Comparison of ENCODE assay signal across 8 cellular contexts in the genomic region with DNA sequence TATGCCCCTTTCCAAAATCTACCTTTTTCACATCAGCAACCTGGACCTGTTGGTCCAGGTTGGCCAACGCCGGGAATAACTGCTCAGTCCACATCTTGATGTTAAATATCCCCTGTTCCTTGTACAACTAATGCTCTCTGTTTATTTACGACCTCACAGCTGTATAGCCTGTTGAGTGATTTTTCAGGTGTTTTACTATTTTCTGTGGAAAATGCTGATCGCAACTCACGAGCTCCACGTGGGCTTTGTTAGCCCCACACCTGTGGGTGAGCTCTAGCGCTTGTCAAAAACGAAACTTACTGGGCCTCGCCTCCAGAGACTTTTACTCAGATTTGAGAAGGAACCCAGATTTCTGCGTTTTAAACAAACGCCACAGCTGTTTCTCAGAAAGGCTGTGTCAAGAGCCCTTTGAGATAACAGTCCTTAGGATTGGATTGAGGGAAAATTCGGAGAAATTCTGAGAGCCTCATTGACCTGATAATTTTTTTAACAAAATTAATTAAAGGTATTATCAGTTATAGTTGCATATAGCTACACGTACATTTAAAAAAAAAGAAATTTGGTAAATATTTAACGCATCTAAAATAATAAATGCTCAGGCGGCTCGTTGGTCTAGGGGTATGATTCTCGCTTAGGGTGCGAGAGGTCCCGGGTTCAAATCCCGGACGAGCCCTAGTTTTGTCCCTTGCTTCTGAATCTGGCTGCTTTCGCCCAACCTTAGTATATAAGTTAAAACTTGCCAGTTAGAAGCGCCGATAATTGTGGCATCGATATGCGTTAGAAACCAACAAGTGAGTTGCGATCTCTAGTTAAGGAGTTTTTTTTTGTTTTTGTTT. TPM values are rescaled to one million over a fixed set of nuclear protein-coding genes. Genes with fewer than 3 reads are reported as not detected.
DNase-seq lines count a peak whose midpoint lies in the region; ATAC-seq and TF ChIP-seq lines count a peak whose summit lies in the region.

No MANE protein-coding gene starts in this region.

- no peaks in the 10 kb centered on the region for H3K9me3 Mint-ChIP-seq in CD4-positive, alpha-beta T cell

- intact Hi-C loops in CD4-positive, alpha-beta T cell (cut with DNase I, micrococcal nuclease) = loop anchor here (1.0 to 5.0 kb wide), 6 partner anchors 13 to 383 kb away; no protein-coding TSS in a partner anchor
- intact Hi-C loops in OCI-LY7 (cut with micrococcal nuclease; ENCODE audit: unreplicated experiment) = loop anchor here (1.0 to 10.0 kb wide), 5 partner anchors 13 to 920 kb away; a partner anchor contains a TSS

- H3K27ac ChIP-seq in CD4-positive, alpha-beta T cell (ENCODE audit: low read depth, low read length) = no peak overlapping the region
- peak overlapping the region; percentile 91 for H3K27ac ChIP-seq in OCI-LY7 (ENCODE audit: low read depth, low read length, poor library complexity, severe bottlenecking)
- H3K27ac ChIP-seq in neutrophil = no peak overlapping the region

- no peaks in the 10 kb centered on the region for H3K9me2 ChIP-seq in OCI-LY7 (ENCODE audit: insufficient read depth, low read length)

- H3K4me2 ChIP-seq in OCI-LY7 (ENCODE audit: low read length) = peak overlapping the region; percentile 98

- H3K4me3 ChIP-seq in HFF-Myc (replicated peaks; ENCODE audit: low read depth, low read length) (peak overlapping the region; percentile 58), OCI-LY7 (ENCODE audit: low read depth, low read length, poor library complexity, severe bottlenecking) (peak overlapping the region; percentile 80), fibroblast of pulmonary artery (replicated peaks; ENCODE audit: low read depth, low read length) (peak overlapping the region; percentile 61), neutrophil (ENCODE audit: low read depth in 1 of 2, low read length in 1 of 2) (peak overlapping the region; percentile 11 to 38)

- no peaks in the 10 kb centered on the region for H3K27me3 ChIP-seq in CD4-positive, alpha-beta T cell (ENCODE audit: control insufficient read depth, insufficient read depth, low read length)
- H3K27me3 ChIP-seq in neutrophil = peaks cover 52% of the 10 kb centered on the region

- H3K27me3 Mint-ChIP-seq in CD4-positive, alpha-beta T cell = peaks cover 8% of the 10 kb centered on the region

- no TSS peak for BruUV-seq in OCI-LY7 (replicated peaks; lab: Mats Ljungman, UMichigan)

- CTCF ChIA-PET in CD4-positive, alpha-beta T cell (lab: Charles Lee) = interaction anchor here (0.8 to 1.7 kb wide), 2 partner anchors 10 to 14 kb away, joined by 4 to 5 read pairs; no protein-coding TSS in a partner anchor
- CTCF ChIA-PET in OCI-LY7 (lab: Charles Lee; ENCODE audit: unreplicated experiment) = interaction anchor here (0.5 kb wide), 1 partner anchor 241 kb away, joined by 3 read pairs; no protein-coding TSS in a partner anchor

- H3K4me3 Mint-ChIP-seq in CD4-positive, alpha-beta T cell = no peak overlapping the region

- peak in 7 of 10 experiments; percentile 19 to 60 (median 45) for DNase-seq in CD4-positive, alpha-beta T cell
- DNase-seq in HFF-Myc (ENCODE audit: extremely low read depth, low read depth) = no peak
- peak; percentile 87 for DNase-seq in OCI-LY7 (ENCODE audit: low spot score)
- DNase-seq in activated T-cell treated with anti-CD3 and anti-CD28 coated beads, Interleukin-2, amount 50 U/mL, for 1 hour = peak; percentile 55
- peak; percentile 64 for DNase-seq in fibroblast of pulmonary artery (ENCODE audit: low read depth)

- peaks cover 56% of the 10 kb centered on the region for H3K4me1 ChIP-seq in OCI-LY7 (ENCODE audit: insufficient read depth, low read length, poor library complexity, severe bottlenecking)
- H3K4me1 ChIP-seq in neutrophil (ENCODE audit: control insufficient read depth in 1 of 2, insufficient read depth in 1 of 2, low read depth in 1 of 2, low read length in 1 of 2) = peaks cover 34% of the 10 kb centered on the region in 2 experiments

- no peaks in the 10 kb centered on the region for H3K9me3 ChIP-seq in CD4-positive, alpha-beta T cell (ENCODE audit: control insufficient read depth, low read length)
- H3K9me3 ChIP-seq in OCI-LY7 (ENCODE audit: low read length) = no peaks in the 10 kb centered on the region
- H3K9me3 ChIP-seq in neutrophil = no peaks in the 10 kb centered on the region

- peak; percentile 56 for ATAC-seq in CD4-positive, alpha-beta T cell (ENCODE audit: poor library complexity)
- ATAC-seq in GM21825 (IDR thresholded peaks at IDR 0.05; ENCODE audit: unreplicated experiment) = no peak
- no peak for ATAC-seq in GM18519 (IDR thresholded peaks at IDR 0.05; ENCODE audit: low FRiP score, unreplicated experiment)

- H3K36me3 ChIP-seq in OCI-LY7 (ENCODE audit: insufficient read depth, low read length) = no peaks in the 10 kb centered on the region
- H3K36me3 ChIP-seq in neutrophil = no peaks in the 10 kb centered on the region

- H2AFZ ChIP-seq in OCI-LY7 (ENCODE audit: low read length) = peak overlapping the region; percentile 82

- no peaks in the 10 kb centered on the region for H3K79me2 ChIP-seq in OCI-LY7 (ENCODE audit: insufficient read depth, low read depth, low read length)

- TF ChIP-seq CTCF in CD4-positive, alpha-beta T cell (IDR thresholded peaks at IDR 0.05) = no peak
- TF ChIP-seq CTCF in HFF-Myc (IDR thresholded peaks at IDR 0.05; ENCODE audit: low read depth, low read length, missing control alignments) (no peak), OCI-LY7 (conservative IDR thresholded peaks at IDR 0.05; ENCODE audit: low read length) (no peak), fibroblast of pulmonary artery (IDR thresholded peaks at IDR 0.05; ENCODE audit: low read length, missing control alignments) (no peak), neutrophil (IDR thresholded peaks at IDR 0.05) (no peak)

- peaks cover 10% of the 10 kb centered on the region for H3K36me3 Mint-ChIP-seq in CD4-positive, alpha-beta T cell (ENCODE audit: low read depth)

- POLR2A ChIA-PET in CD4-positive, alpha-beta T cell (lab: Charles Lee) = interaction anchor here (0.9 to 7.2 kb wide), 22 partner anchors 9 to 1317 kb away, joined by 3 to 113 read pairs (median 4); a partner anchor contains a TSS
- POLR2A ChIA-PET in OCI-LY7 (lab: Charles Lee) = interaction anchor here (0.7 to 3.9 kb wide), 7 partner anchors 18 to 232 kb away, joined by 3 to 24 read pairs (median 4); a partner anchor contains a TSS

- no peaks in the 10 kb centered on the region for H4K20me1 ChIP-seq in OCI-LY7 (ENCODE audit: insufficient read depth, low read length)

- peaks cover 25% of the 10 kb centered on the region for H3K4me1 Mint-ChIP-seq in CD4-positive, alpha-beta T cell (ENCODE audit: low read depth)

- no peak overlapping the region for H3K27ac Mint-ChIP-seq in CD4-positive, alpha-beta T cell

RNA-seq across cellular contexts. Expression of a gene that starts 16.7 kb away (rescaled TPM):
- total RNA-seq in CD4-positive, alpha-beta T cell = 10 to 100 TPM; 22.7 to 24.8 TPM
- total RNA-seq in OCI-LY7 (2014; rRNA removed; shearing (Covaris generic)) = 113 and 116 TPM in 2 replicates
- 104 and 113 TPM in 2 replicates for total RNA-seq in OCI-LY7 (2022)

RNA-seq across cellular contexts. Expression of a gene that starts 41.9 kb away (rescaled TPM):
- 10 to 100 TPM; 39.8 to 40.4 TPM for total RNA-seq in CD4-positive, alpha-beta T cell
- 32.2 and 34.6 TPM in 2 replicates for total RNA-seq in OCI-LY7 (2014; rRNA removed; shearing (Covaris generic))
- 25.3 and 26.3 TPM in 2 replicates for total RNA-seq in OCI-LY7 (2022)

RNA-seq across cellular contexts. Expression of a gene that starts 54.8 kb away (rescaled TPM):
- not detected for total RNA-seq in CD4-positive, alpha-beta T cell
- 0.25 and 0.36 TPM in 2 replicates for total RNA-seq in OCI-LY7 (2014; rRNA removed; shearing (Covaris generic))
- 1.0 and 1.1 TPM in 2 replicates for total RNA-seq in OCI-LY7 (2022)

Comparison
In these comparisons a context has a peak if more than half of its experiments do, and no peak if none do; other contexts are left out.
1. H3K4me3 ChIP-seq: peak in every context shown above with its lines; median percentile 80 in OCI-LY7; 61 in fibroblast of pulmonary artery; 58 in HFF-Myc; 24 in neutrophil.
2. RNA of a gene that starts 16.7 kb away (total RNA-seq): 104 to 116 TPM in OCI-LY7; 22.7 to 24.8 TPM in CD4-positive, alpha-beta T cell; every median in the first group is over 4 times any median in the second.